ENCODE assay signal across 17 cellular contexts in genomic region chr12:106758349-106758951, GRCh38. TPM values are rescaled to one million over a fixed set of nuclear protein-coding genes. Genes with fewer than 3 reads are reported as not detected.
DNase-seq lines count a peak whose midpoint lies in the region; ATAC-seq, FAIRE-seq and TF ChIP-seq lines count a peak whose summit lies in the region.
"Had no signal": no experiment of that assay in that cellular context is flagged by ENCODE, and none has a peak within 500 bp of the region (broad histone marks: within the 10 kb centered on the region; RNA-seq: fewer than 3 reads in every experiment).

No MANE protein-coding gene starts in this region.

- H3K36me3 ChIP-seq in gastroesophageal sphincter: no peaks in the 10 kb centered on the region
- H3K36me3 ChIP-seq in mucosa of descending colon (ENCODE audit: low read depth): no peaks in the 10 kb centered on the region
- H3K36me3 ChIP-seq in small intestine (ENCODE audit: control insufficient read depth in 2 of 2, insufficient read depth in 2 of 2, low read length in 2 of 2): no peaks in the 10 kb centered on the region

- ATAC-seq in gastroesophageal sphincter (no peak), mucosa of descending colon (peak; percentile 92), HG03354 (IDR thresholded peaks at IDR 0.05; ENCODE audit: poor library complexity, severe bottlenecking, unreplicated experiment) (no peak), HG03175 (IDR thresholded peaks at IDR 0.05; ENCODE audit: unreplicated experiment) (no peak)
- ATAC-seq: esophagus mucosa, HCT116 had no signal

- POLR2A ChIA-PET in activated CD4-positive, alpha-beta memory T cell treated with anti-CD3 and anti-CD28 coated beads for 36 hours (lab: Charles Lee): no interaction called here

- H3K4me3 Mint-ChIP-seq in activated CD4-positive, alpha-beta memory T cell treated with anti-CD3 and anti-CD28 coated beads for 36 hours: no peak overlapping the region
- H3K4me3 Mint-ChIP-seq: dendritic cell treated with granulocyte-macrophage colony-stimulating factor and Interleukin-4, amounts not matched to agents 40 ng/mL and 50 ng/mL, for 4 days had no signal

- no peak for FAIRE-seq in small intestine (lab: Jason Lieb, UNC)

- DNase-seq in NCI-H446 treated with DMSO at 0.1 percent for 48 hours (lab: John Stamatoyannopoulos, UW): peak; percentile 26
- peak in 2 of 3 donors; percentile 48 to 87 for DNase-seq in mucosa of descending colon
- DNase-seq in small intestine: peak; percentile 87
- DNase-seq in medulla oblongata (ENCODE audit: extremely low spot score): no peak
- DNase-seq in activated CD4-positive, alpha-beta memory T cell treated with anti-CD3 and anti-CD28 coated beads for 36 hours: no peak
- DNase-seq: activated CD8-positive, alpha-beta memory T cell treated with anti-CD3 and anti-CD28 coated beads for 24 hours; aorta; Calu3; kidney glomerular epithelial cell; NCI-H2081 treated with DMSO at 0.1 percent for 48 hours; NCI-H526 treated with DMSO at 0.1 percent for 48 hours had no signal

- H3K4me1 ChIP-seq in gastroesophageal sphincter: peaks cover 0 to 19% (median 3%) of the 10 kb centered on the region in 3 donors
- H3K4me1 ChIP-seq in mucosa of descending colon (ENCODE audit: low read depth): peaks cover 13% of the 10 kb centered on the region
- peaks cover 0 to 4% of the 10 kb centered on the region in 2 donors for H3K4me1 ChIP-seq in small intestine (ENCODE audit: control insufficient read depth in 2 of 2, insufficient read depth in 1 of 2, low read depth in 1 of 2, low read length in 1 of 2)

- H3K4me1 Mint-ChIP-seq in activated CD4-positive, alpha-beta memory T cell treated with anti-CD3 and anti-CD28 coated beads for 36 hours (ENCODE audit: low read depth): peaks cover 34% of the 10 kb centered on the region

- H3K27me3 ChIP-seq in gastroesophageal sphincter (no peaks in the 10 kb centered on the region), small intestine (ENCODE audit: control insufficient read depth in 2 of 2, insufficient read depth in 2 of 2, low read length in 2 of 2) (no peaks in the 10 kb centered on the region)

- no peaks in the 10 kb centered on the region for H3K36me3 Mint-ChIP-seq in activated CD4-positive, alpha-beta memory T cell treated with anti-CD3 and anti-CD28 coated beads for 36 hours

- CTCF ChIA-PET in activated CD4-positive, alpha-beta memory T cell treated with anti-CD3 and anti-CD28 coated beads for 36 hours (lab: Charles Lee): interaction anchor here (1.3 kb wide), 1 partner anchor 12 kb away, joined by 3 read pairs; no protein-coding TSS in a partner anchor

- no peaks in the 10 kb centered on the region for H3K27me3 Mint-ChIP-seq in activated CD4-positive, alpha-beta memory T cell treated with anti-CD3 and anti-CD28 coated beads for 36 hours

- no peak for TF ChIP-seq EP300 in gastroesophageal sphincter (IDR thresholded peaks at IDR 0.05)

- TF ChIP-seq POLR2A in gastroesophageal sphincter (IDR thresholded peaks at IDR 0.05): no peak

- WGBS in gastroesophageal sphincter (ENCODE audit: low coverage in 1 of 2), 2 donors: 73 to 86% methylated on average over 3 to 7 of the region's 7 CpGs
- WGBS in small intestine, 3 donors: 24 to 68% (median 37%) methylated on average over 7 of the region's 7 CpGs

- H3K9me3 Mint-ChIP-seq in activated CD4-positive, alpha-beta memory T cell treated with anti-CD3 and anti-CD28 coated beads for 36 hours: no peaks in the 10 kb centered on the region
- H3K9me3 Mint-ChIP-seq: dendritic cell treated with granulocyte-macrophage colony-stimulating factor and Interleukin-4, amounts not matched to agents 40 ng/mL and 50 ng/mL, for 4 days had no signal

- H3K9me3 ChIP-seq in gastroesophageal sphincter: no peaks in the 10 kb centered on the region
- no peaks in the 10 kb centered on the region for H3K9me3 ChIP-seq in mucosa of descending colon
- no peaks in the 10 kb centered on the region for H3K9me3 ChIP-seq in small intestine (ENCODE audit: control insufficient read depth, low read depth)

- H3K27ac Mint-ChIP-seq in activated CD4-positive, alpha-beta memory T cell treated with anti-CD3 and anti-CD28 coated beads for 36 hours: no peak overlapping the region

- H3K27ac ChIP-seq in gastroesophageal sphincter: peak overlapping the region in 3 of 4 donors; percentile 23 to 65 (median 42)
- H3K27ac ChIP-seq in small intestine (ENCODE audit: low read depth in 1 of 2, low read length in 1 of 2): peak overlapping the region in 1 of 2 donors; percentile 50

- TF ChIP-seq CTCF in gastroesophageal sphincter (IDR thresholded peaks at IDR 0.05) (no peak), mucosa of descending colon (IDR thresholded peaks at IDR 0.05) (no peak)

- intact Hi-C loops in mucosa of descending colon (cut with DNase I, micrococcal nuclease): no loop called here
- intact Hi-C loops in activated CD4-positive, alpha-beta memory T cell treated with anti-CD3 and anti-CD28 coated beads for 36 hours (cut with micrococcal nuclease): no loop called here

- H3K4me3 ChIP-seq in gastroesophageal sphincter (no peak overlapping the region), mucosa of descending colon (no peak overlapping the region), small intestine (ENCODE audit: low read depth in 1 of 2, low read length in 2 of 2) (no peak overlapping the region)

RNA-seq across cellular contexts. Expression of gene RIC8B, which starts 16.0 kb away (rescaled TPM):
- total RNA-seq in gastroesophageal sphincter: 10 to 100 TPM; 13.3 to 18.4 (median 15.6) TPM
- total RNA-seq in mucosa of descending colon: 10 to 100 TPM; 13.3 to 25.3 (median 15.2) TPM
- polyA plus RNA-seq in small intestine: 1 to 10 TPM; 3.0 to 5.9 (median 4.9) TPM
- total RNA-seq in activated CD4-positive, alpha-beta memory T cell treated with anti-CD3 and anti-CD28 coated beads for 36 hours: 1 to 10 TPM; 9.7 to 9.9 TPM

Comparison
In these comparisons a context has a peak if more than half of its experiments do, and no peak if none do; other contexts are left out.
1. DNase-seq: peak in NCI-H446 treated with DMSO at 0.1 percent for 48 hours (single experiment), mucosa of descending colon (2 of 3) and small intestine (single experiment); none in medulla oblongata (single experiment) and activated CD4-positive, alpha-beta memory T cell treated with anti-CD3 and anti-CD28 coated beads for 36 hours (single experiment).